Comparison of ENCODE assay signal across 12 cellular contexts in genomic region chr5:174010365-174010764, GRCh38. TPM values are rescaled to one million over a fixed set of nuclear protein-coding genes. Genes with fewer than 3 reads are reported as not detected.
"Had no signal": no experiment of that assay in that cellular context is flagged by ENCODE, and none has a peak within 500 bp of the region (broad histone marks: within the 10 kb centered on the region; RNA-seq: fewer than 3 reads in every experiment).

No MANE protein-coding gene starts in this region.

- H3K4me1 ChIP-seq: HAP-1 had no signal

- H2AFZ ChIP-seq: GM23248 had no signal

- H3K36me3 ChIP-seq: HAP-1 had no signal

- H3K27ac ChIP-seq: GM23248, HL-60 had no signal

- H3K9ac ChIP-seq: GM23248 had no signal

- H3K4me3 ChIP-seq: GM23248, HAP-1, K562 had no signal

- DNase-seq: GM23248, GOT3, H7, HFFc6 had no signal

- ATAC-seq: HCT116, HepG2, K562 had no signal

- H3K9me3 ChIP-seq: HAP-1 had no signal

RNA-seq across cellular contexts. Expression of gene C5orf47, which starts 21.4 kb away (rescaled TPM):
- total RNA-seq: GM23248, H4, HepG2, HFFc6, HT1080, K562 had no signal
- polyA plus RNA-seq: GM23248, HepG2, IgD-negative memory B cell had no signal

RNA-seq across cellular contexts. Expression of gene NSG2, which starts 35.1 kb away (rescaled TPM):
- total RNA-seq: GM23248, H4, HepG2, HFFc6, HT1080, K562 had no signal
- polyA plus RNA-seq: GM23248, IgD-negative memory B cell, K562 had no signal
